In the genomic region with DNA sequence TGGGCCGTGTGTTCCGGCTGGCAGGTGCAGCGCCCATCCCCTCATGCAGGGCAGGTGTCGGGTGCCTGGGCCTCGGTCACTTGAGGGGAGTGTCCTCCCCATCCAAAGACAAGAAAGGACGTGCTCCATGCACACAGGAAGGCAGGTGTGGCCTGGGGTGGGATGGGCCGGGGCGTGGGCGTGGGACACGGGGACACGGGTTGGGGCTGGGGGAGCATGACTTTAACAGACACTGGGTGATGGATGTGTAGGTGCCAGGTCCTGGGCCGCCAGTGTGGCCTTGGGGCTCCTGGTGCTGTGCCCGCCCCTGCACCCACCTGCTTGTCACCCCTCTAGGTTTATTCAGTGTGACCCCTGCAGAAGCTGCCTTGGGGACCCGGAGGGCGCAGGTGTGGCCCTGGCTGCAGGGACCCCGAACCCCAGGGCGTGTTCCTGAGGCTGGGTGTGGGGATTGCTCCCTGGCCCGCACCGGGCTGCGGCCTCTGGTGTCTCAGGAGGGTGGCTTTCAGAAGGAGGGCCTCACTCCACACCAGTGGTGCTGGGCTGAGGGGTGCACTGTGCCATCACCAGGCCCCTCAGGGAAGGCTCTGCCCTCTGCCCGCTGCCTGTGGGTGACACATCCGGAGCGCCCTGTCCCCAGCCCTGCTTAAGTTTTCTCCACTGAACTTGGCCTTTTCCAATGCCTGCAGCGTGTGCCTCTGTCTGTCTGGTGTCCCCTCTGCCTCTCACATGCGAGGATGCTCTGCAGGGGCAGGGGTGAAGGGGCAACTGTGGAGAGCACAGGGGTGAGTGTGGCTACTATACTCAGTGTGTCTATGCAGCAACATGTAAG, we compare ENCODE assay signal across 20 cellular contexts. TPM values are rescaled to one million over a fixed set of nuclear protein-coding genes. Genes with fewer than 3 reads are reported as not detected.
DNase-seq lines count a peak whose midpoint lies in the region; ATAC-seq and TF ChIP-seq lines count a peak whose summit lies in the region.
"Had no signal": no experiment of that assay in that cellular context is flagged by ENCODE, and none has a peak within 500 bp of the region (broad histone marks: within the 10 kb centered on the region; RNA-seq: fewer than 3 reads in every experiment).

No MANE protein-coding gene starts in this region.

- H3K4me3 Mint-ChIP-seq in T-helper 17 cell = no peak overlapping the region
- H3K4me3 Mint-ChIP-seq: HFFc6 had no signal

- no peaks in the 10 kb centered on the region for H3K9me3 ChIP-seq in sigmoid colon
- no peaks in the 10 kb centered on the region for H3K9me3 ChIP-seq in T-helper 17 cell (ENCODE audit: control insufficient read depth, low read length, poor library complexity, severe bottlenecking)
- H3K9me3 ChIP-seq: A549, MG63, SJCRH30 had no signal

- H3K36me3 Mint-ChIP-seq in T-helper 17 cell (ENCODE audit: low read depth) = peaks cover 5% of the 10 kb centered on the region

- H3K4me1 Mint-ChIP-seq in T-helper 17 cell = peaks cover 9% of the 10 kb centered on the region

- TF ChIP-seq CTCF in sigmoid colon (IDR thresholded peaks at IDR 0.05) = no peak

- DNase-seq in NCI-H748 (lab: John Stamatoyannopoulos, UW; ENCODE audit: unreplicated experiment) (peak; percentile 39), NCI-H748 treated with DMSO at 0.1 percent for 48 hours (lab: John Stamatoyannopoulos, UW) (no peak), H7 (peak; percentile 57), sigmoid colon (peak; percentile 54), left colon (no peak), T-helper 17 cell (no peak)
- DNase-seq in stimulated activated naive CD4-positive, alpha-beta T cell (lab: John Stamatoyannopoulos, UW) = no peak
- DNase-seq: C1 segment of cervical spinal cord, DMS 273 treated with DMSO at 0.1 percent for 48 hours, HFFc6, MG63, NCI-H1092, NCI-H1694, NCI-H226, NCI-H526, OCI-M1, SJCRH30 had no signal

- peak; percentile 11 for ATAC-seq in esophagus mucosa
- ATAC-seq in left colon = no peak
- no peak for ATAC-seq in T-helper 17 cell
- ATAC-seq: A549 had no signal

- H3K36me3 ChIP-seq in H7 (replicated peaks; ENCODE audit: control insufficient read depth, insufficient read depth, low read length) = no peaks in the 10 kb centered on the region
- no peaks in the 10 kb centered on the region for H3K36me3 ChIP-seq in sigmoid colon
- H3K36me3 ChIP-seq: MG63, SJCRH30 had no signal

- peaks cover 22% of the 10 kb centered on the region for H3K27me3 ChIP-seq in H7 (ENCODE audit: control insufficient read depth, insufficient read depth, low read length)
- peaks cover 0 to 27% (median 8%) of the 10 kb centered on the region in 3 donors for H3K27me3 ChIP-seq in sigmoid colon

- H3K27me3 Mint-ChIP-seq in T-helper 17 cell = peaks cover 71% of the 10 kb centered on the region

- TF ChIP-seq EP300 in sigmoid colon (IDR thresholded peaks at IDR 0.05) = no peak

- no peak overlapping the region for H3K27ac Mint-ChIP-seq in T-helper 17 cell
- H3K27ac Mint-ChIP-seq: HFFc6 had no signal

- H3K4me3 ChIP-seq in H7 (ENCODE audit: insufficient read depth, low read depth, low read length) (no peak overlapping the region), sigmoid colon (no peak overlapping the region)
- H3K4me3 ChIP-seq: A549, MG63, SJCRH30 had no signal

- no peak overlapping the region for H3K27ac ChIP-seq in sigmoid colon
- H3K27ac ChIP-seq: A549, RWPE1, SJCRH30 had no signal

- H3K4me1 ChIP-seq in sigmoid colon = peaks cover 0 to 9% (median 8%) of the 10 kb centered on the region in 4 donors
- H3K4me1 ChIP-seq: A549, SJCRH30 had no signal

- intact Hi-C loops in sigmoid colon (cut with DNase I) (no loop called here), left colon (cut with DNase I, micrococcal nuclease) (no loop called here)

- no peak for TF ChIP-seq POLR2A in sigmoid colon (IDR thresholded peaks at IDR 0.05)

- WGBS in sigmoid colon, 2 donors = 78 to 85% methylated on average over 25 of the region's 25 CpGs

RNA-seq across cellular contexts. Expression of gene TMEM255B, which starts 5.2 kb away (rescaled TPM):
- total RNA-seq in H7 (2014; rRNA removed; shearing (Covaris generic)) = 0.70 and 2.7 TPM in 2 replicates
- 1.8 TPM for total RNA-seq in esophagus mucosa
- 10 to 100 TPM in 2 of 4 donors, 1 to 10 TPM in 1, under 1 TPM in 1; 0.99 to 11.1 (median 7.3) TPM for total RNA-seq in sigmoid colon
- 1 to 10 TPM in 2 of 3 donors, under 1 TPM in 1; 0.60 to 4.6 (median 1.8) TPM for polyA plus RNA-seq in sigmoid colon
- total RNA-seq in left colon = 1 to 10 TPM; 1.9 to 2.4 TPM
- 1 to 10 TPM in 1 of 2 donors, under 1 TPM in 1; 0.86 to 1.4 TPM for total RNA-seq in T-helper 17 cell
- total RNA-seq: SJCRH30 had no signal

Comparison
In these comparisons a context has a peak if more than half of its experiments do, and no peak if none do; other contexts are left out.
1. DNase-seq: peak in NCI-H748 (single experiment), H7 (single experiment) and sigmoid colon (single experiment); none in NCI-H748 treated with DMSO at 0.1 percent for 48 hours (single experiment), left colon (0 of 2), T-helper 17 cell (0 of 3) and stimulated activated naive CD4-positive, alpha-beta T cell (0 of 6).